In the genomic region with DNA sequence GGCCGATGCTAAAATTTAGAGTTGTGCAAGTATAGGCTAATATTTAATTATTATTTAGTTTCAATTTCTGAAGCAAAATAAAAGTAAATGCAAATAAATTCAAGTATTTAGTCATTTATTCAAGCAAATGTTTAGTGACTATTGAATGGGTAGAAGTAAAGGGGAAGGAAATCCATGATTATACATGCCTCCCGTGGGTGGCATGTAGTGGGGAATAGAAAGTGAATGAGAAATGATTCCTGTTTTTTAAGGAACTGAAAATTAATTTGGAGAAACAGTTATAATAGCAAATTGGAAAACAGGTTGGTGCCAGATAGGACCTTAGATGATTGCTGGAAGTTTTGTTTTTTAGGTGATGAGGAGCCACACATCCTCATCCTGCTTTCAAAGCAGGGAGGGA, we compare ENCODE assay signal across 15 cellular contexts. TPM values are rescaled to one million over a fixed set of nuclear protein-coding genes. Genes with fewer than 3 reads are reported as not detected.
DNase-seq lines count a peak whose midpoint lies in the region; ATAC-seq and TF ChIP-seq lines count a peak whose summit lies in the region.
"Had no signal": no experiment of that assay in that cellular context is flagged by ENCODE, and none has a peak within 500 bp of the region (broad histone marks: within the 10 kb centered on the region; RNA-seq: fewer than 3 reads in every experiment).

No MANE protein-coding gene starts in this region.

- H3K4me3 ChIP-seq in BLaER1 treated with 17β-estradiol and CSF1 and Interleukin-3, amounts not matched to agents 10 nM and 100 nM: no peak overlapping the region
- H3K4me3 ChIP-seq in WERI-Rb-1 (ENCODE audit: low read depth, low read length): no peak overlapping the region
- H3K4me3 ChIP-seq in upper lobe of right lung: no peak overlapping the region
- H3K4me3 ChIP-seq in tibial artery: no peak overlapping the region
- H3K4me3 ChIP-seq: BLaER1, GM12878, GM23338 had no signal

- no peaks in the 10 kb centered on the region for H3K9me3 ChIP-seq in BLaER1 treated with 17β-estradiol and CSF1 and Interleukin-3, amounts not matched to agents 10 nM and 100 nM (replicated peaks in 1 of 11)
- H3K9me3 ChIP-seq in WERI-Rb-1 (ENCODE audit: severe bottlenecking): no peaks in the 10 kb centered on the region
- H3K9me3 ChIP-seq in upper lobe of right lung: no peaks in the 10 kb centered on the region
- H3K9me3 ChIP-seq in tibial artery: no peaks in the 10 kb centered on the region
- H3K9me3 ChIP-seq: BLaER1 had no signal

- H4K20me1 ChIP-seq in BLaER1 treated with 17β-estradiol and CSF1 and Interleukin-3, amounts not matched to agents 10 nM and 100 nM: no peaks in the 10 kb centered on the region
- H4K20me1 ChIP-seq: BLaER1 had no signal

- no peaks in the 10 kb centered on the region for H3K36me3 ChIP-seq in BLaER1 treated with 17β-estradiol and CSF1 and Interleukin-3, amounts not matched to agents 10 nM and 100 nM
- no peaks in the 10 kb centered on the region for H3K36me3 ChIP-seq in WERI-Rb-1
- H3K36me3 ChIP-seq in upper lobe of right lung: peaks cover 72% of the 10 kb centered on the region
- peaks cover 57 to 76% (median 75%) of the 10 kb centered on the region in 3 donors for H3K36me3 ChIP-seq in tibial artery
- H3K36me3 ChIP-seq: BLaER1 had no signal

- ATAC-seq in upper lobe of right lung (peak; percentile 65), HG03139 (IDR thresholded peaks at IDR 0.05; ENCODE audit: unreplicated experiment) (no peak), GM21723 (IDR thresholded peaks at IDR 0.05; ENCODE audit: unreplicated experiment) (no peak)
- ATAC-seq: GM12878, GM23338 had no signal

- H3K4me1 ChIP-seq in BLaER1 treated with 17β-estradiol and CSF1 and Interleukin-3, amounts not matched to agents 10 nM and 100 nM: peaks cover 0 to 28% (median 7%) of the 10 kb centered on the region in 10 experiments; a peak in 13 of 20 replicates
- H3K4me1 ChIP-seq in upper lobe of right lung: no peaks in the 10 kb centered on the region
- no peaks in the 10 kb centered on the region for H3K4me1 ChIP-seq in tibial artery
- H3K4me1 ChIP-seq: BLaER1 had no signal

- DNase-seq in MV-4-11 (lab: John Stamatoyannopoulos, UW) (peak; percentile 54), WERI-Rb-1 (no peak), upper lobe of right lung (no peak), tibial artery (no peak)
- DNase-seq: 8988T; AML-193; CD4-positive, alpha-beta memory T cell; DMS79; H7 had no signal

- no peak overlapping the region for H3K9ac ChIP-seq in BLaER1 treated with 17β-estradiol and CSF1 and Interleukin-3, amounts not matched to agents 10 nM and 100 nM
- H3K9ac ChIP-seq: BLaER1 had no signal

- peaks cover 0 to 45% (median 0%) of the 10 kb centered on the region in 11 experiments; a peak in 3 of 22 replicates for H3K27me3 ChIP-seq in BLaER1 treated with 17β-estradiol and CSF1 and Interleukin-3, amounts not matched to agents 10 nM and 100 nM
- H3K27me3 ChIP-seq in WERI-Rb-1 (ENCODE audit: insufficient read depth, low read depth, severe bottlenecking) (no peaks in the 10 kb centered on the region), upper lobe of right lung (no peaks in the 10 kb centered on the region), tibial artery (no peaks in the 10 kb centered on the region)
- H3K27me3 ChIP-seq: BLaER1 had no signal

- H3K4me2 ChIP-seq in BLaER1 treated with 17β-estradiol and CSF1 and Interleukin-3, amounts not matched to agents 10 nM and 100 nM: peak overlapping the region in 7 of 11 experiments; percentile 1 to 73 (median 56); a peak in 10 of 22 replicates
- H3K4me2 ChIP-seq: BLaER1, GM23338 had no signal

- intact Hi-C loops in upper lobe of right lung (cut with DNase I): no loop called here
- intact Hi-C loops in tibial artery (cut with DNase I; ENCODE audit: low total_unique reads): no loop called here

- H3K27ac ChIP-seq in BLaER1 treated with 17β-estradiol and CSF1 and Interleukin-3, amounts not matched to agents 10 nM and 100 nM: no peak overlapping the region
- H3K27ac ChIP-seq in WERI-Rb-1: peak overlapping the region; percentile 37; the same call in 1 of the 2 replicates
- H3K27ac ChIP-seq in upper lobe of right lung: no peak overlapping the region
- H3K27ac ChIP-seq in tibial artery: no peak overlapping the region
- H3K27ac ChIP-seq: BLaER1 had no signal

- TF ChIP-seq CTCF in WERI-Rb-1 (IDR thresholded peaks at IDR 0.05; ENCODE audit: low read depth, low read length) (no peak), upper lobe of right lung (IDR thresholded peaks at IDR 0.05) (no peak), tibial artery (IDR thresholded peaks at IDR 0.05) (no peak)

RNA-seq across cellular contexts. Expression of a gene that starts 35.4 kb away (rescaled TPM):
- 8.2 TPM for total RNA-seq in upper lobe of right lung

RNA-seq across cellular contexts. Expression of a gene that starts 35.5 kb away (rescaled TPM):
- 18.4 TPM for total RNA-seq in upper lobe of right lung
